8 cellular contexts compared by ENCODE assay signal in the genomic region with DNA sequence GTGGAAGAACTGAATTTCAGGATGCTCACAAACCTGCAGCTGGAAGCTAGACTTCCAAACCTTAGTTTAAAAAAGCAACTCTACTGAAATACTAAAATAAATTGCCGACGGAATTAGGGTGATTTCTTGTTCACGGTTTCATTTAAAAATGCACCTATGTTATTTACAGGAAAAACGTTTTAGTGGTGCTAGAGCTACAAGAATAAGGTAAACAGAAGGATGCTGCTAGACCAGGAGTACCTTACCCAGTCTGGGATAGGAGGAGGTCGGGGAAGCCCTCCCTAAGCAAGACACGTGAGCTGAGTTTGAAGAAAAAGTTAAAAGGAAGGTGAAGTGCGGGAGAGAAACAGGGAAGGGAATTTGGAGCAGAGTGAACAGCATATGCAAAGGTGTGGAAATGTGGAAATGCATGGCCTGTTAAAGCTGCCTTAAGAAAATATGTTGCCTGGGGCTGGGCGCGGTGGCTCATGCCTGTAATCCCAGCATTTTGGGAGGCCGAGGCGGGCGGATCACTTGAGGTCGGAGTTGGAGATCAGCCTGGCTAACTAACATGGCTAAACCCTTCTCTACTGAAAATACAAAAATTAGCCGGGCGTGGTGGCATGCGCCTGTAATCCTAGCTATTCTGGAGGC. TPM values are rescaled to one million over a fixed set of nuclear protein-coding genes. Genes with fewer than 3 reads are reported as not detected.
A peak's percentile ranks its signal among the peaks of the same experiment; 100 is the strongest.
DNase-seq lines count a peak whose midpoint lies in the region; ATAC-seq and TF ChIP-seq lines count a peak whose summit lies in the region.

No MANE protein-coding gene starts in this region.

- no peaks in the 10 kb centered on the region for H3K27me3 ChIP-seq in CD4-positive, alpha-beta T cell (ENCODE audit: control insufficient read depth, insufficient read depth, low read length)
- H3K27me3 ChIP-seq in Panc1 (ENCODE audit: control insufficient read depth, insufficient read depth, low read length), result no peaks in the 10 kb centered on the region

- peaks cover 18% of the 10 kb centered on the region for H3K36me3 ChIP-seq in Panc1 (ENCODE audit: control insufficient read depth, insufficient read depth, low read length)

- peaks cover 66% of the 10 kb centered on the region for H3K4me1 Mint-ChIP-seq in CD4-positive, alpha-beta T cell (ENCODE audit: low read depth)
- peaks cover 75% of the 10 kb centered on the region for H3K4me1 Mint-ChIP-seq in osteocyte (ENCODE audit: unreplicated experiment)

- no peaks in the 10 kb centered on the region for H3K9me3 ChIP-seq in CD4-positive, alpha-beta T cell (ENCODE audit: control insufficient read depth, low read length)
- H3K9me3 ChIP-seq in Panc1 (ENCODE audit: control insufficient read depth, insufficient read depth, low read depth, low read length), result no peaks in the 10 kb centered on the region

- H3K4me1 ChIP-seq in Panc1 (ENCODE audit: control insufficient read depth, insufficient read depth, low read length), result peaks cover 64% of the 10 kb centered on the region

- in situ Hi-C loops in Panc1 (cut with HindIII; ENCODE audit: low pct_unique_long_range_greater_than_20kb, low sequenced_read_pairs), result no loop called here

- intact Hi-C loops in CD4-positive, alpha-beta T cell (cut with DNase I, micrococcal nuclease), result loop anchor here (1.0 to 10.0 kb wide), 6 partner anchors 56 to 1062 kb away; partner anchors contain the start of genes AHNAK (in 1 of the 2), FEN1 (in 1 of the 2), PRPF19 (in 1 of the 2) and SYT7 (in 1 of the 2)
- intact Hi-C loops in Panc1 (cut with micrococcal nuclease; ENCODE audit: unreplicated experiment) (no loop called here), left colon (cut with DNase I, micrococcal nuclease) (loop anchor here in 1 of 2 donors (10.0 kb wide), 1 partner anchor 174 kb away; the partner anchor contains the start of genes FEN1 and TMEM258)

- TSS peak; percentile 86 for BruUV-seq in Panc1 (replicated peaks; lab: Mats Ljungman, UMichigan)

- H3K27ac Mint-ChIP-seq in CD4-positive, alpha-beta T cell, result peak overlapping the region; percentile 84
- peak overlapping the region; percentile 99 for H3K27ac Mint-ChIP-seq in osteocyte (ENCODE audit: unreplicated experiment)

- CTCF ChIA-PET in CD4-positive, alpha-beta T cell (lab: Charles Lee), result interaction anchor here (0.6 to 7.1 kb wide), 8 partner anchors 15 to 140 kb away, joined by 3 to 50 read pairs (median 4); no protein-coding TSS in a partner anchor
- CTCF ChIA-PET in Panc1 (lab: Charles Lee), result interaction anchor here (1.1 to 1.4 kb wide), 2 partner anchors 70 to 113 kb away, joined by 3 to 6 read pairs; no protein-coding TSS in a partner anchor

- no peak for DNase-seq in CD4-positive, alpha-beta T cell
- no peak for DNase-seq in Panc1 (ENCODE audit: low read depth, low spot score)
- DNase-seq in epithelial cell of proximal tubule (ENCODE audit: low read depth), result no peak
- DNase-seq in osteocyte (ENCODE audit: extremely low spot score, unreplicated experiment), result no peak
- DNase-seq in left colon, result no peak
- no peak for DNase-seq in RKO (ENCODE audit: low spot score)
- DNase-seq in D341Med (ENCODE audit: low spot score), result no peak

- peaks cover 43% of the 10 kb centered on the region for H3K36me3 Mint-ChIP-seq in CD4-positive, alpha-beta T cell (ENCODE audit: low read depth)
- H3K36me3 Mint-ChIP-seq in osteocyte (ENCODE audit: unreplicated experiment), result peaks cover 26% of the 10 kb centered on the region

- peak overlapping the region; percentile 99 for H3K4me3 Mint-ChIP-seq in CD4-positive, alpha-beta T cell
- peak overlapping the region; percentile 92 for H3K4me3 Mint-ChIP-seq in osteocyte (ENCODE audit: unreplicated experiment)

- POLR2A ChIA-PET in CD4-positive, alpha-beta T cell (lab: Charles Lee), result interaction anchor here (1.1 to 5.1 kb wide), 16 partner anchors 9 to 837 kb away, joined by 3 to 177 read pairs (median 8); partner anchors contain the start of genes BEST1, CPSF7, INCENP and SDHAF2
- POLR2A ChIA-PET in Panc1 (lab: Charles Lee), result interaction anchor here (0.6 to 0.7 kb wide), 5 partner anchors 10 to 372 kb away, joined by 3 to 13 read pairs (median 5); partner anchors contain the start of gene SCGB1D2

- peak overlapping the region; percentile 78 to 100 for H3K4me3 ChIP-seq in Panc1 (ENCODE audit: low read depth in 2 of 2, low read length in 2 of 2)
- peak overlapping the region; percentile 100 for H3K4me3 ChIP-seq in epithelial cell of proximal tubule (ENCODE audit: low read depth, low read length)

- peaks cover 3% of the 10 kb centered on the region for H3K27me3 Mint-ChIP-seq in CD4-positive, alpha-beta T cell
- no peaks in the 10 kb centered on the region for H3K27me3 Mint-ChIP-seq in osteocyte (ENCODE audit: unreplicated experiment)

- H3K27ac ChIP-seq in CD4-positive, alpha-beta T cell (ENCODE audit: low read depth, low read length), result no peak overlapping the region
- H3K27ac ChIP-seq in Panc1 (ENCODE audit: low read length), result peak overlapping the region; percentile 85

- TF ChIP-seq CTCF in CD4-positive, alpha-beta T cell (IDR thresholded peaks at IDR 0.05), result no peak
- TF ChIP-seq CTCF in Panc1 (IDR thresholded peaks at IDR 0.05) (no peak), epithelial cell of proximal tubule (conservative IDR thresholded peaks at IDR 0.05; ENCODE audit: low read depth, low read length) (no peak), osteocyte (IDR thresholded peaks at IDR 0.05) (no peak)

- no peak for ATAC-seq in CD4-positive, alpha-beta T cell (ENCODE audit: poor library complexity)
- ATAC-seq in Panc1, result no peak
- ATAC-seq in GM21786 (IDR thresholded peaks at IDR 0.05; ENCODE audit: unreplicated experiment), result no peak
- ATAC-seq in left colon, result no peak

- H3K9me3 Mint-ChIP-seq in CD4-positive, alpha-beta T cell, result no peaks in the 10 kb centered on the region
- H3K9me3 Mint-ChIP-seq in osteocyte (ENCODE audit: unreplicated experiment), result no peaks in the 10 kb centered on the region

RNA-seq across cellular contexts. Expression of gene FTH1, which starts 1.4 kb away (rescaled TPM):
- total RNA-seq in CD4-positive, alpha-beta T cell, result 1,000 to 10,000 TPM; 2,313 to 2,400 TPM
- total RNA-seq in Panc1 (2021; ENCODE audit: unreplicated experiment) (2,322 TPM), epithelial cell of proximal tubule (518 and 789 TPM in 2 replicates), osteocyte (2,993 and 3,020 TPM in 2 replicates), left colon (1,000 to 10,000 TPM; 4,322 to 5,591 TPM)
- polyA plus RNA-seq in Panc1 (2012; ENCODE audit: insufficient read length), result 3,101 TPM

RNA-seq across cellular contexts. Expression of gene BEST1, which starts 18.7 kb away (rescaled TPM):
- under 1 TPM; 0.14 to 0.25 TPM for total RNA-seq in CD4-positive, alpha-beta T cell
- 0.13 TPM for total RNA-seq in Panc1 (2021; ENCODE audit: unreplicated experiment)
- polyA plus RNA-seq in Panc1 (2012; ENCODE audit: insufficient read length), result 0.59 TPM
- 0.12 TPM in 1 of 2 replicates, not detected in the other for total RNA-seq in epithelial cell of proximal tubule
- 0.81 and 2.0 TPM in 2 replicates for total RNA-seq in osteocyte
- 1 to 10 TPM in 1 of 2 donors, under 1 TPM in 1; 0.64 to 1.6 TPM for total RNA-seq in left colon

RNA-seq across cellular contexts. Expression of gene RAB3IL1, which starts 51.5 kb away (rescaled TPM):
- not detected for total RNA-seq in CD4-positive, alpha-beta T cell
- total RNA-seq in Panc1 (2021; ENCODE audit: unreplicated experiment) (8.9 TPM), epithelial cell of proximal tubule (0.12 and 0.22 TPM in 2 replicates), osteocyte (44.2 and 49.2 TPM in 2 replicates), left colon (1 to 10 TPM; 3.1 to 7.0 TPM)
- 17.7 TPM for polyA plus RNA-seq in Panc1 (2012; ENCODE audit: insufficient read length)
